ENCODE assay signal across 15 cellular contexts in genomic region chr2:154452471-154452870, GRCh38.
DNase-seq lines count a peak whose midpoint lies in the region; ATAC-seq and TF ChIP-seq lines count a peak whose summit lies in the region.
"Had no signal": no experiment of that assay in that cellular context is flagged by ENCODE, and none has a peak within 500 bp of the region (broad histone marks: within the 10 kb centered on the region; RNA-seq: fewer than 3 reads in every experiment).

No MANE protein-coding gene starts in this region.

- no peaks in the 10 kb centered on the region for H3K79me2 ChIP-seq in MM.1S (ENCODE audit: low read length)

- H3K9me3 ChIP-seq in MM.1S (replicated peaks; ENCODE audit: insufficient read depth, low read length) (no peaks in the 10 kb centered on the region), aorta (ENCODE audit: control insufficient read depth, low read length) (no peaks in the 10 kb centered on the region)
- H3K9me3 ChIP-seq: SJCRH30 had no signal

- H3F3A ChIP-seq in MM.1S (ENCODE audit: insufficient read depth, low read length) = no peaks in the 10 kb centered on the region

- H3K9ac ChIP-seq in MM.1S (ENCODE audit: low read length) = no peak overlapping the region

- H3K27ac ChIP-seq in MM.1S (ENCODE audit: low read length) (no peak overlapping the region), aorta (ENCODE audit: low read depth in 1 of 2, low read length in 2 of 2) (no peak overlapping the region)
- H3K27ac ChIP-seq: RWPE1, SJCRH30 had no signal

- no peaks in the 10 kb centered on the region for H4K20me1 ChIP-seq in MM.1S (ENCODE audit: insufficient read depth, low read length)

- H2AFZ ChIP-seq in MM.1S (ENCODE audit: low read length) = no peak overlapping the region

- H3K4me3 ChIP-seq in MM.1S (ENCODE audit: low read length) (no peak overlapping the region), aorta (ENCODE audit: low read length in 2 of 2) (no peak overlapping the region)
- H3K4me3 ChIP-seq: SJCRH30 had no signal

- 37 to 49% methylated on average over 2 of the region's 2 CpGs for WGBS in aorta, 2 donors

- H3K36me3 ChIP-seq in MM.1S (replicated peaks; ENCODE audit: insufficient read depth, low read length) (no peaks in the 10 kb centered on the region), aorta (ENCODE audit: control insufficient read depth in 1 of 2, insufficient read depth in 2 of 2, low read length in 1 of 2) (no peaks in the 10 kb centered on the region)
- H3K36me3 ChIP-seq: SJCRH30 had no signal

- intact Hi-C loops in aorta (cut with DNase I) = loop anchor here in 1 of 2 donors (5.0 to 10.0 kb wide), 2 partner anchors 160 to 782 kb away; no protein-coding TSS in a partner anchor

- DNase-seq in MM.1S = peak; percentile 23
- DNase-seq in aorta = no peak
- DNase-seq in UCSD-AML1 (lab: John Stamatoyannopoulos, UW; ENCODE audit: unreplicated experiment) = no peak
- no peak for DNase-seq in mesenteric fat pad (ENCODE audit: low spot score)
- no peak for DNase-seq in HuH-7 (ENCODE audit: low spot score)
- DNase-seq: CD8-positive, alpha-beta T cell; DND-41; H7; IMR-90; NCI-H2029; NK-92 treated with Interleukin-12 subunit alpha and Interleukin-12 subunit beta, amount 100 ng/mL, for 24 hours had no signal

- H3K27me3 ChIP-seq in MM.1S (replicated peaks; ENCODE audit: insufficient read depth, low read length) (no peaks in the 10 kb centered on the region), aorta (ENCODE audit: control insufficient read depth in 1 of 2, insufficient read depth in 2 of 2, low read length in 1 of 2) (no peaks in the 10 kb centered on the region)
- H3K27me3 ChIP-seq: SJCRH30 had no signal

- H3K9me2 ChIP-seq in MM.1S (replicated peaks; ENCODE audit: insufficient read depth, low read length) = no peaks in the 10 kb centered on the region

- peak overlapping the region; percentile 9; the same call in 1 of the 2 replicates for H3K4me2 ChIP-seq in MM.1S (ENCODE audit: low read depth, low read length)

- ATAC-seq in GM18858 (IDR thresholded peaks at IDR 0.05; ENCODE audit: unreplicated experiment) (peak; percentile 8), HG02610 (IDR thresholded peaks at IDR 0.05; ENCODE audit: unreplicated experiment) (peak; percentile 6), aorta (ENCODE audit: low FRiP score) (no peak)
- ATAC-seq: CD8-positive, alpha-beta T cell had no signal

- TF ChIP-seq CTCF in MM.1S (IDR thresholded peaks at IDR 0.05; ENCODE audit: low read length) = no peak

- H3K4me1 ChIP-seq in MM.1S (ENCODE audit: low read length) = peaks cover 7% of the 10 kb centered on the region; the same call in 1 of the 2 replicates
- no peaks in the 10 kb centered on the region for H3K4me1 ChIP-seq in aorta (ENCODE audit: control insufficient read depth in 1 of 2, insufficient read depth in 2 of 2, low read length in 2 of 2)
